17 cellular contexts compared by ENCODE assay signal in the genomic region with DNA sequence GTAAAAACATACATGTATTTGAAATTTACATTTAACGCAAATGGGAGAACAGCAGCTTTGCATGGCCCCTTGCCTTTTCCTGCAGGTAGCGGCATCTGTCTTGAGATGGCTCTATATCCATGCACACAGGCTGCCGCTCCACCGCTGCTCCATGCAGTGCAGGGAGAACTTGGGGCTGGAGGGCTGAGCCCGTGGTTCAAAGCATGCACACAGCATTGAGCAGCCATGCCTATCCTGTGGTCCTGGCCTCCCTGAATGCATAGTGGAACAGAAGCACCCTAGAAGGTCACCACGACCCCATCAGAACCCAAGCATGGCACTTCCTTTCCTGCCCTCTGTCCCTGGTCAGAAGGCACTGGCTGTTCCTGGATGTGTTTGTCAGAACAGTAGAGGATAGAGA. TPM values are rescaled to one million over a fixed set of nuclear protein-coding genes. Genes with fewer than 3 reads are reported as not detected.
DNase-seq lines count a peak whose midpoint lies in the region; ATAC-seq, FAIRE-seq and TF ChIP-seq lines count a peak whose summit lies in the region.
"Had no signal": no experiment of that assay in that cellular context is flagged by ENCODE, and none has a peak within 500 bp of the region (broad histone marks: within the 10 kb centered on the region; RNA-seq: fewer than 3 reads in every experiment).

No MANE protein-coding gene starts in this region.

- no peak for FAIRE-seq in GM12892 (lab: Jason Lieb, UNC)
- FAIRE-seq: HepG2, HTR-8/SVneo had no signal

- no peaks in the 10 kb centered on the region for H3K9me3 ChIP-seq in sigmoid colon
- no peaks in the 10 kb centered on the region for H3K9me3 ChIP-seq in suprapubic skin
- H3K9me3 ChIP-seq: BLaER1, Caco-2 had no signal

- intact Hi-C loops in sigmoid colon (cut with DNase I), result loop anchor here (5.0 kb wide), 1 partner anchor 92 kb away; no protein-coding TSS in a partner anchor

- TF ChIP-seq EP300 in sigmoid colon (IDR thresholded peaks at IDR 0.05) (no peak), suprapubic skin (IDR thresholded peaks at IDR 0.05) (no peak)

- H3K36me3 ChIP-seq in sigmoid colon (no peaks in the 10 kb centered on the region), suprapubic skin (no peaks in the 10 kb centered on the region)
- H3K36me3 ChIP-seq: BLaER1 had no signal

- 91 to 95% methylated on average over 6 of the region's 6 CpGs for WGBS in sigmoid colon, 2 donors
- whole genome bisulfite sequencing in suprapubic skin, result 91% methylated on average over 5 of the region's 6 CpGs

- H3K27ac ChIP-seq in sigmoid colon (no peak overlapping the region), suprapubic skin (no peak overlapping the region)
- H3K27ac ChIP-seq: BLaER1 had no signal

- TF ChIP-seq CTCF in sigmoid colon (IDR thresholded peaks at IDR 0.05), result no peak
- TF ChIP-seq CTCF in suprapubic skin (IDR thresholded peaks at IDR 0.05), result no peak
- TF ChIP-seq CTCF in GM13976 (IDR thresholded peaks at IDR 0.05; ENCODE audit: borderline replicate concordance, control extremely low read depth, extremely low read depth, insufficient read depth, missing control alignments), result no peak

- H3K27me3 ChIP-seq in sigmoid colon (no peaks in the 10 kb centered on the region), suprapubic skin (no peaks in the 10 kb centered on the region)
- H3K27me3 ChIP-seq: BLaER1 had no signal

- in situ Hi-C loops in GM13976 (cut with MboI; ENCODE audit: low sequenced_read_pairs, unreplicated experiment), result no loop called here

- no peak overlapping the region for H3K4me3 Mint-ChIP-seq in activated T-cell treated with anti-CD3 and anti-CD28 coated beads, Interleukin-2, amount 50 U/mL, for 24 hours
- H3K4me3 Mint-ChIP-seq in activated T-cell treated with anti-CD3 and anti-CD28 coated beads, Interleukin-2, amount 50 U/mL, for 72 hours, result no peak overlapping the region
- H3K4me3 Mint-ChIP-seq: CD8-positive, alpha-beta memory T cell; GM23338 had no signal

- no peak overlapping the region for H3K27ac Mint-ChIP-seq in activated T-cell treated with anti-CD3 and anti-CD28 coated beads, Interleukin-2, amount 50 U/mL, for 24 hours
- no peak overlapping the region for H3K27ac Mint-ChIP-seq in activated T-cell treated with anti-CD3 and anti-CD28 coated beads, Interleukin-2, amount 50 U/mL, for 72 hours
- H3K27ac Mint-ChIP-seq: CD8-positive, alpha-beta memory T cell; GM23338 had no signal

- no peaks in the 10 kb centered on the region for H3K27me3 Mint-ChIP-seq in activated T-cell treated with anti-CD3 and anti-CD28 coated beads, Interleukin-2, amount 50 U/mL, for 24 hours
- no peaks in the 10 kb centered on the region for H3K27me3 Mint-ChIP-seq in activated T-cell treated with anti-CD3 and anti-CD28 coated beads, Interleukin-2, amount 50 U/mL, for 72 hours (ENCODE audit: low read depth)

- H3K4me1 ChIP-seq in sigmoid colon (peaks cover 0 to 12% (median 5%) of the 10 kb centered on the region in 4 donors), suprapubic skin (peaks cover 16% of the 10 kb centered on the region)
- H3K4me1 ChIP-seq: Caco-2 had no signal

- peaks cover 5% of the 10 kb centered on the region for H3K4me1 Mint-ChIP-seq in activated T-cell treated with anti-CD3 and anti-CD28 coated beads, Interleukin-2, amount 50 U/mL, for 24 hours (ENCODE audit: low read depth)
- no peaks in the 10 kb centered on the region for H3K4me1 Mint-ChIP-seq in activated T-cell treated with anti-CD3 and anti-CD28 coated beads, Interleukin-2, amount 50 U/mL, for 72 hours (ENCODE audit: low read depth)

- peak; percentile 13 for DNase-seq in activated T-cell treated with anti-CD3 and anti-CD28 coated beads, Interleukin-2, amount 50 U/mL, for 24 hours
- no peak for DNase-seq in activated T-cell treated with anti-CD3 and anti-CD28 coated beads, Interleukin-2, amount 50 U/mL, for 72 hours
- DNase-seq in islet precursor cell, result peak; percentile 43
- peak; percentile 47 for DNase-seq in sigmoid colon
- peak; percentile 29 to 56 for DNase-seq in suprapubic skin (ENCODE audit: low spot score in 2 of 2)
- DNase-seq in GM12892 (ENCODE audit: insufficient read length), result no peak
- DNase-seq in GM13976 (ENCODE audit: low spot score), result no peak
- DNase-seq: 8988T; AML-193; Caco-2; CD8-positive, alpha-beta memory T cell; DMS 273 treated with DMSO at 0.1 percent for 48 hours; H7 had no signal

- H3K36me3 Mint-ChIP-seq in activated T-cell treated with anti-CD3 and anti-CD28 coated beads, Interleukin-2, amount 50 U/mL, for 24 hours (ENCODE audit: low read depth), result no peaks in the 10 kb centered on the region
- H3K36me3 Mint-ChIP-seq in activated T-cell treated with anti-CD3 and anti-CD28 coated beads, Interleukin-2, amount 50 U/mL, for 72 hours (ENCODE audit: insufficient read depth in 2 of 2), result no peaks in the 10 kb centered on the region
- H3K36me3 Mint-ChIP-seq: CD8-positive, alpha-beta memory T cell had no signal

- no peak for TF ChIP-seq POLR2A in sigmoid colon (IDR thresholded peaks at IDR 0.05)
- TF ChIP-seq POLR2A in suprapubic skin (IDR thresholded peaks at IDR 0.05), result no peak
- no peak for TF ChIP-seq POLR2A in GM12892 (IDR thresholded peaks at IDR 0.05; ENCODE audit: low read depth, low read length)

- H3K9me3 Mint-ChIP-seq in activated T-cell treated with anti-CD3 and anti-CD28 coated beads, Interleukin-2, amount 50 U/mL, for 24 hours, result no peaks in the 10 kb centered on the region
- H3K9me3 Mint-ChIP-seq in activated T-cell treated with anti-CD3 and anti-CD28 coated beads, Interleukin-2, amount 50 U/mL, for 72 hours, result no peaks in the 10 kb centered on the region
- H3K9me3 Mint-ChIP-seq: CD8-positive, alpha-beta memory T cell; GM23338 had no signal

- H3K4me3 ChIP-seq in sigmoid colon, result no peak overlapping the region
- H3K4me3 ChIP-seq in suprapubic skin, result no peak overlapping the region
- H3K4me3 ChIP-seq: BLaER1, GM23338 had no signal

- no peak for ATAC-seq in activated T-cell treated with anti-CD3 and anti-CD28 coated beads, Interleukin-2, amount 50 U/mL, for 72 hours (replicated peaks in 1 of 2)
- ATAC-seq: GM23338, HepG2 had no signal

RNA-seq across cellular contexts. Expression of gene TP53I11, which starts 35.0 kb away (rescaled TPM):
- total RNA-seq in activated T-cell treated with anti-CD3 and anti-CD28 coated beads, Interleukin-2, amount 50 U/mL, for 72 hours, result 10 to 100 TPM; 15.3 to 20.0 TPM
- total RNA-seq in sigmoid colon (10 to 100 TPM; 12.4 to 31.0 (median 24.3) TPM), suprapubic skin (10 to 100 TPM; 58.0 to 91.5 (median 70.6) TPM)
- 10 to 100 TPM; 12.0 to 67.0 (median 14.4) TPM for polyA plus RNA-seq in sigmoid colon
- not detected for polyA plus RNA-seq in GM12892 (2012; ENCODE audit: missing spikeins)
- total RNA-seq: HepG2 had no signal
- polyA plus RNA-seq: HepG2 had no signal

Comparison
In these comparisons a context has a peak if more than half of its experiments do, and no peak if none do; other contexts are left out.
1. DNase-seq: peak in activated T-cell treated with anti-CD3 and anti-CD28 coated beads, Interleukin-2, amount 50 U/mL, for 24 hours (single experiment), islet precursor cell (single experiment), sigmoid colon (single experiment) and suprapubic skin (2 of 2); none in activated T-cell treated with anti-CD3 and anti-CD28 coated beads, Interleukin-2, amount 50 U/mL, for 72 hours (0 of 2), GM12892 (single experiment) and GM13976 (single experiment).